10 cellular contexts compared by ENCODE assay signal in the genomic region with DNA sequence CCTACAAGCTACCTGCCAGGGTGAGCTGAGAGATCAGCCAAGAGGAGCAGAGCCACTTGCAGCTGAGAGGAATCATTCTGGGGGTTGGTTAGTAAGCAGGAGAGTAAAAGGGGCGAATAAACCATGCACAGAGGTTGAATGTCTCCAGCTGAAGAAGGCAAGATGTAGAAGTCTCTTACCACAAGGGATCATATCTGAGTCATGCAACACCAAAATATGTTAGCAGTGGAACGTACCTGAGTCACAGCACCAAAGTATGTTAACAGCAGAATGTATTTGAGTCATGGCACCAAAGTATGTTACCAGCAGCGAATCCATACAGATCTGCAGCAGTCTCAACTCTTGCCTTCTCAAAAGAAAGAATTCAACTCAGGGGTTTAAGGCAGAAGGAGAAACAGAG. TPM values are rescaled to one million over a fixed set of nuclear protein-coding genes. Genes with fewer than 3 reads are reported as not detected.
DNase-seq lines count a peak whose midpoint lies in the region; ATAC-seq and TF ChIP-seq lines count a peak whose summit lies in the region.
"Had no signal": no experiment of that assay in that cellular context is flagged by ENCODE, and none has a peak within 500 bp of the region (broad histone marks: within the 10 kb centered on the region; RNA-seq: fewer than 3 reads in every experiment).

No MANE protein-coding gene starts in this region.

- no peak overlapping the region for H3K56ac ChIP-seq in IMR-90 (ENCODE audit: extremely low read depth, insufficient read depth, low read length)

- no peak for TF ChIP-seq POLR2A in IMR-90 (IDR thresholded peaks at IDR 0.05; ENCODE audit: low read depth, low read length)

- TF ChIP-seq RAD21 in IMR-90 (IDR thresholded peaks at IDR 0.05; ENCODE audit: low read length), result peak; percentile 20; the same call in 1 of the 2 replicates

- no peaks in the 10 kb centered on the region for H3K36me3 ChIP-seq in IMR-90 (ENCODE audit: control insufficient read depth, insufficient read depth, low read length)

- no peaks in the 10 kb centered on the region for H3K27me3 ChIP-seq in IMR-90 (ENCODE audit: control insufficient read depth, insufficient read depth, low read length)

- peak overlapping the region in 1 of 2 experiments; percentile 33; a peak in 1 of 4 replicates for H4K8ac ChIP-seq in IMR-90 (ENCODE audit: low read depth in 2 of 2, low read length in 2 of 2)

- no peak overlapping the region for H3K18ac ChIP-seq in IMR-90 (ENCODE audit: low read depth, low read length)

- peak; percentile 18; the same call in 1 of the 2 replicates for TF ChIP-seq CTCF in AG10803 (conservative IDR thresholded peaks at IDR 0.05; ENCODE audit: low read length)
- no peak for TF ChIP-seq CTCF in IMR-90 (conservative IDR thresholded peaks at IDR 0.05; ENCODE audit: low read depth, low read length)
- TF ChIP-seq CTCF in GM20000 (IDR thresholded peaks at IDR 0.05; ENCODE audit: extremely low read depth, missing control alignments), result no peak

- H4K20me1 ChIP-seq in IMR-90 (ENCODE audit: insufficient read depth, low read length), result no peaks in the 10 kb centered on the region

- H3K14ac ChIP-seq in IMR-90 (replicated peaks; ENCODE audit: low read depth, low read length), result no peak overlapping the region

- ATAC-seq in GM21367 (IDR thresholded peaks at IDR 0.05; ENCODE audit: unreplicated experiment), result peak; percentile 49
- peak; percentile 94 for ATAC-seq in IMR-90 (ENCODE audit: low read depth)

- no peak overlapping the region for H3K9ac ChIP-seq in IMR-90 (ENCODE audit: low read depth, low read length)

- POLR2A ChIA-PET in IMR-90 (lab: Charles Lee; ENCODE audit: unreplicated experiment), result no interaction called here

- 0 out of 2 replicates have a peak overlapping the region, but pooled peaks have one; percentile 27 for H4K91ac ChIP-seq in IMR-90 (ENCODE audit: insufficient read depth, low read depth, low read length)

- no peak overlapping the region for H3K4me3 ChIP-seq in AG10803 (ENCODE audit: low read length)
- no peak overlapping the region for H3K4me3 ChIP-seq in IMR-90 (ENCODE audit: insufficient read depth, low read depth, low read length)

- no peak overlapping the region for H2BK15ac ChIP-seq in IMR-90 (ENCODE audit: low read depth, low read length)

- peak overlapping the region; percentile 65 for H3K4ac ChIP-seq in IMR-90 (ENCODE audit: low read depth, low read length)

- peaks cover 2% of the 10 kb centered on the region; the same call in 1 of the 2 replicates for H3K9me3 ChIP-seq in IMR-90 (ENCODE audit: control insufficient read depth, insufficient read depth, low read length)

- peak overlapping the region; percentile 42 for H2BK20ac ChIP-seq in IMR-90 (ENCODE audit: low read depth, low read length)

- no peak overlapping the region for H3K27ac ChIP-seq in IMR-90 (ENCODE audit: insufficient read depth, low read length)

- peaks cover 10% of the 10 kb centered on the region for H3K9me1 ChIP-seq in IMR-90 (ENCODE audit: insufficient read depth, low read length)

- H3K4me1 ChIP-seq in IMR-90 (ENCODE audit: control insufficient read depth, insufficient read depth, low read length), result peaks cover 4% of the 10 kb centered on the region

- 0% methylated on average over 1 of the region's 3 CpGs; no CpG with 5 or more reads in 1 of the 2 experiments for whole genome bisulfite sequencing in IMR-90 (ENCODE audit: extremely low coverage in 2 of 2, insufficient read length in 1 of 2), 2 experiments

- CTCF ChIA-PET in IMR-90 (lab: Yijun Ruan, JAX), result interaction anchor here (0.9 kb wide), 1 partner anchor 86 kb away, joined by 3 read pairs; no protein-coding TSS in a partner anchor

- DNase-seq in AG10803 (ENCODE audit: low read depth) (peak; percentile 96), IMR-90 (peak; percentile 98), fibroblast of peridontal ligament (ENCODE audit: extremely low read depth) (peak; percentile 98), dermis blood vessel endothelial cell (no peak), GM20000 (ENCODE audit: low spot score) (no peak), NCI-H526 treated with DMSO at 0.1 percent for 48 hours (lab: John Stamatoyannopoulos, UW) (no peak)
- DNase-seq in stimulated activated CD4-positive, alpha-beta T cell treated with anti-CD3 and anti-CD28 coated beads, Interleukin-12 subunit alpha, Interleukin-12 subunit beta, amount 100 ng/mL, for 4 hours, result no peak

- dilution Hi-C loops in IMR-90 (cut with HindIII; ENCODE audit: low sequenced_read_pairs, unreplicated experiment), result no loop called here

- H2AK9ac ChIP-seq in IMR-90 (replicated peaks; ENCODE audit: low read depth, low read length, poor library complexity), result no peak overlapping the region

- BruUV-seq in IMR-90 (replicated peaks; lab: Mats Ljungman, UMichigan), result no TSS peak

- peak overlapping the region; percentile 54; the same call in 1 of the 2 replicates for H2AK5ac ChIP-seq in IMR-90 (ENCODE audit: low read depth, low read length)

- in situ Hi-C loops in IMR-90 (cut with MboI; ENCODE audit: low sequenced_read_pairs), result no loop called here

- H3K23ac ChIP-seq in IMR-90 (ENCODE audit: low read depth, low read length), result no peak overlapping the region

- H2AFZ ChIP-seq in IMR-90 (replicated peaks; ENCODE audit: low read length, poor library complexity), result peak overlapping the region; percentile 66

- peak overlapping the region; percentile 86 for H2BK5ac ChIP-seq in IMR-90 (ENCODE audit: low read depth, low read length, poor library complexity, severe bottlenecking)

- intact Hi-C loops in IMR-90 (cut with micrococcal nuclease), result no loop called here

- H3K4me2 ChIP-seq in IMR-90 (ENCODE audit: low read depth, low read length), result peak overlapping the region; percentile 48

- peak overlapping the region; percentile 55 for H2BK120ac ChIP-seq in IMR-90 (ENCODE audit: low read depth, low read length)

- no peaks in the 10 kb centered on the region for H3K79me1 ChIP-seq in IMR-90 (ENCODE audit: low read depth in 1 of 2, low read length in 2 of 2)

- H4K5ac ChIP-seq in IMR-90 (ENCODE audit: low read depth, low read length), result no peak overlapping the region

TF ChIP-seq in IMR-90, 13 proteins besides CTCF, POLR2A, EP300 and RAD21:
- TF ChIP-seq SMC3 (IDR thresholded peaks at IDR 0.05; ENCODE audit: low read depth, low read length) (0 out of 2 replicates have a peak, but pooled peaks have one; percentile 14), NFE2L2 (IDR thresholded peaks at IDR 0.05; ENCODE audit: low read depth, low read length) (peak; percentile 32; the same call in 1 of the 2 replicates), ELK1 (IDR thresholded peaks at IDR 0.05; ENCODE audit: borderline replicate concordance, low read depth, low read length) (no peak), MAFK (IDR thresholded peaks at IDR 0.05; ENCODE audit: low read depth, low read length) (no peak), CHD1 (IDR thresholded peaks at IDR 0.05; ENCODE audit: low read depth, low read length) (no peak), RFX5 (IDR thresholded peaks at IDR 0.05; ENCODE audit: low read depth, low read length) (no peak), MAZ (IDR thresholded peaks at IDR 0.05; ENCODE audit: borderline replicate concordance, low read depth, low read length) (no peak), MXI1 (IDR thresholded peaks at IDR 0.05; ENCODE audit: borderline replicate concordance, low read depth, low read length) (no peak), BHLHE40 (IDR thresholded peaks at IDR 0.05; ENCODE audit: low read depth, low read length) (peak; percentile 47; the same call in 1 of the 2 replicates), FOS (IDR thresholded peaks at IDR 0.05; ENCODE audit: low read depth, low read length) (peak; percentile 96), CEBPB (IDR thresholded peaks at IDR 0.05; ENCODE audit: low read depth, low read length) (peak; percentile 52), RCOR1 (IDR thresholded peaks at IDR 0.05; ENCODE audit: insufficient replicate concordance, low read length) (peak; percentile 82)

RNA-seq across cellular contexts. Expression of gene C4orf51, which starts 29.9 kb away (rescaled TPM):
- total RNA-seq in IMR-90 (2012; rRNA removed) (not detected in 2 replicates), dermis blood vessel endothelial cell (not detected in 2 replicates)
- not detected in 2 replicates for polyA plus RNA-seq in IMR-90 (2012; rRNA removed)
- not detected in 2 replicates for polyA plus RNA-seq in IMR-90 (2012; cell fraction: cytosol; rRNA removed)
- not detected in 2 replicates for polyA plus RNA-seq in IMR-90 (2012; cell fraction: nucleus; rRNA removed; ENCODE audit: low replicate concordance)
- total RNA-seq: mesenteric fat pad, SK-MEL-5 had no signal

Comparison
In these comparisons a context has a peak if more than half of its experiments do, and no peak if none do; other contexts are left out.
1. DNase-seq: peak in AG10803 (single experiment), IMR-90 (single experiment) and fibroblast of peridontal ligament (single experiment); none in dermis blood vessel endothelial cell (single experiment), GM20000 (single experiment), NCI-H526 treated with DMSO at 0.1 percent for 48 hours (single experiment) and stimulated activated CD4-positive, alpha-beta T cell treated with anti-CD3 and anti-CD28 coated beads, Interleukin-12 subunit alpha, Interleukin-12 subunit beta, amount 100 ng/mL, for 4 hours (single experiment).